In genomic region chr3:66989860-66990696, GRCh38 we compare ENCODE assay signal across 9 cellular contexts. TPM values are rescaled to one million over a fixed set of nuclear protein-coding genes. Genes with fewer than 3 reads are reported as not detected.
DNase-seq lines count a peak whose midpoint lies in the region; ATAC-seq and TF ChIP-seq lines count a peak whose summit lies in the region.
"Had no signal": no experiment of that assay in that cellular context is flagged by ENCODE, and none has a peak within 500 bp of the region (broad histone marks: within the 10 kb centered on the region; RNA-seq: fewer than 3 reads in every experiment).

No MANE protein-coding gene starts in this region.

- H3K4me3 ChIP-seq in left lung = no peak overlapping the region
- no peak overlapping the region for H3K4me3 ChIP-seq in adrenal gland
- H3K4me3 ChIP-seq: HAP-1 had no signal

- DNase-seq in A172 (ENCODE audit: low spot score) (peak; percentile 7), NCI-H69 (lab: John Stamatoyannopoulos, UW) (peak; percentile 3), iris pigment epithelial cell (ENCODE audit: low read depth) (peak; percentile 16), 8988T (no peak), left lung (no peak), adrenal gland (no peak)

- H3K27me3 ChIP-seq in left lung (peaks cover 0 to 6% of the 10 kb centered on the region in 2 donors), adrenal gland (peaks cover 7% of the 10 kb centered on the region)

- H3K4me1 ChIP-seq in left lung (no peaks in the 10 kb centered on the region), adrenal gland (replicated peaks in 1 of 2) (no peaks in the 10 kb centered on the region)

- ATAC-seq in GM18498 (IDR thresholded peaks at IDR 0.05; ENCODE audit: unreplicated experiment) (peak; percentile 83), HG02678 (IDR thresholded peaks at IDR 0.05; ENCODE audit: unreplicated experiment) (peak; percentile 72), left lung (no peak)

- H3K9me3 ChIP-seq in left lung (no peaks in the 10 kb centered on the region), adrenal gland (replicated peaks in 1 of 3) (no peaks in the 10 kb centered on the region)
- H3K9me3 ChIP-seq: HAP-1 had no signal

- H3K36me3 ChIP-seq in left lung (no peaks in the 10 kb centered on the region), adrenal gland (replicated peaks in 1 of 2) (no peaks in the 10 kb centered on the region)
- H3K36me3 ChIP-seq: HAP-1 had no signal

- intact Hi-C loops in left lung (cut with DNase I) (no loop called here), adrenal gland (cut with DNase I) (no loop called here)

- TF ChIP-seq POLR2A in adrenal gland (IDR thresholded peaks at IDR 0.05) = no peak

- no peak for TF ChIP-seq CTCF in left lung (IDR thresholded peaks at IDR 0.05)
- no peak for TF ChIP-seq CTCF in adrenal gland (IDR thresholded peaks at IDR 0.05)

- 78 to 83% (median 80%) methylated on average over 7 of the region's 7 CpGs for WGBS in adrenal gland, 4 donors

- no peak overlapping the region for H3K27ac ChIP-seq in left lung
- no peak overlapping the region for H3K27ac ChIP-seq in adrenal gland

RNA-seq across cellular contexts. Expression of gene KBTBD8, which starts 8.0 kb away (rescaled TPM):
- total RNA-seq in A172 (2014; rRNA removed; shearing (Covaris generic)) = 3.0 and 5.0 TPM in 2 replicates
- total RNA-seq in left lung (1 to 10 TPM; 3.0 to 3.6 TPM), adrenal gland (1 to 10 TPM in 5 of 8 donors, under 1 TPM in 3; 0.06 to 3.4 (median 1.4) TPM)
- 1 to 10 TPM in 1 of 3 donors, under 1 TPM in 2; 0.24 to 1.2 (median 0.48) TPM for polyA plus RNA-seq in adrenal gland

Comparison
In these comparisons a context has a peak if more than half of its experiments do, and no peak if none do; other contexts are left out.
1. DNase-seq: peak in A172 (single experiment), NCI-H69 (single experiment) and iris pigment epithelial cell (single experiment); none in 8988T (single experiment), left lung (0 of 2) and adrenal gland (0 of 7).